Comparison of ENCODE assay signal across 1 cellular context in genomic region chr17:60151355-60151754, GRCh38.
TF ChIP-seq lines count a peak whose summit lies in the region.

No MANE protein-coding gene starts in this region.

TF ChIP-seq in HepG2, 621 proteins besides CTCF, POLR2A, EP300 and RAD21 (continued from another document):
- TF ChIP-seq ZNF230 (CRISPR knock-in tag; IDR thresholded peaks at IDR 0.05): no peak
- TF ChIP-seq USF2 (IDR thresholded peaks at IDR 0.05; ENCODE audit: low read depth, low read length): no peak
- TF ChIP-seq USF2 (CRISPR knock-in tag; IDR thresholded peaks at IDR 0.05; ENCODE audit: borderline replicate concordance): no peak
- no peak for TF ChIP-seq ZMAT5 (CRISPR knock-in tag; IDR thresholded peaks at IDR 0.05; ENCODE audit: borderline replicate concordance, low read depth)
